Comparison of ENCODE assay signal across 2 cellular contexts in the genomic region with DNA sequence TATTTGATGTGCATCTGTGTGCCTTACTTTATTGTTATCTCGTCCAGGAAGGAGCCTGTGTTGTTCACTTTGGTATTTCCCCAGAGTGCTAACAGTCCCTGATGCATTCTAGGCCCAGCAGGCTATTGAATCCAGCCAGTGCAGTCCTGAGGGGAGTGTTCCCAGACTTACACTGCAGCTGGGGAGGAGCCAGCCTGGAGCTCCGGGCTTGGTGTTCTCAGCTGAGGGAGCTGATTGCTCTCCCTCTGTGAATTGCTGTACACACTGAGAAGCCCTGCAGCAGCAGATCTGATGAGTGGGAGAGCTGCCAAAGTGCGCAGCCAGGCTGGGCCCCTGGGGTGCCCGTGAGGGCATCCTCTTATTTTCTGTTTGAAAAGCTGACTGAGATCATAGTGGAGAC.
TF ChIP-seq lines count a peak whose summit lies in the region.

No MANE protein-coding gene starts in this region.

TF ChIP-seq in IMR-90, 13 proteins besides CTCF, POLR2A, EP300 and RAD21:
- no peak for TF ChIP-seq MAZ (IDR thresholded peaks at IDR 0.05; ENCODE audit: borderline replicate concordance, low read depth, low read length)
- TF ChIP-seq, protein P1, sequence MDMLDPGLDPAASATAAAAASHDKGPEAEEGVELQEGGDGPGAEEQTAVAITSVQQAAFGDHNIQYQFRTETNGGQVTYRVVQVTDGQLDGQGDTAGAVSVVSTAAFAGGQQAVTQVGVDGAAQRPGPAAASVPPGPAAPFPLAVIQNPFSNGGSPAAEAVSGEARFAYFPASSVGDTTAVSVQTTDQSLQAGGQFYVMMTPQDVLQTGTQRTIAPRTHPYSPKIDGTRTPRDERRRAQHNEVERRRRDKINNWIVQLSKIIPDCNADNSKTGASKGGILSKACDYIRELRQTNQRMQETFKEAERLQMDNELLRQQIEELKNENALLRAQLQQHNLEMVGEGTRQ (IDR thresholded peaks at IDR 0.05; ENCODE audit: low read depth, low read length): no peak
- TF ChIP-seq, protein P2, sequence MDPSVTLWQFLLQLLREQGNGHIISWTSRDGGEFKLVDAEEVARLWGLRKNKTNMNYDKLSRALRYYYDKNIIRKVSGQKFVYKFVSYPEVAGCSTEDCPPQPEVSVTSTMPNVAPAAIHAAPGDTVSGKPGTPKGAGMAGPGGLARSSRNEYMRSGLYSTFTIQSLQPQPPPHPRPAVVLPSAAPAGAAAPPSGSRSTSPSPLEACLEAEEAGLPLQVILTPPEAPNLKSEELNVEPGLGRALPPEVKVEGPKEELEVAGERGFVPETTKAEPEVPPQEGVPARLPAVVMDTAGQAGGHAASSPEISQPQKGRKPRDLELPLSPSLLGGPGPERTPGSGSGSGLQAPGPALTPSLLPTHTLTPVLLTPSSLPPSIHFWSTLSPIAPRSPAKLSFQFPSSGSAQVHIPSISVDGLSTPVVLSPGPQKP (IDR thresholded peaks at IDR 0.05; ENCODE audit: borderline replicate concordance, low read depth, low read length): no peak
- TF ChIP-seq FOS (IDR thresholded peaks at IDR 0.05; ENCODE audit: low read depth, low read length): no peak
- no peak for TF ChIP-seq NFE2L2 (IDR thresholded peaks at IDR 0.05; ENCODE audit: low read depth, low read length)
- no peak for TF ChIP-seq RCOR1 (IDR thresholded peaks at IDR 0.05; ENCODE audit: insufficient replicate concordance, low read length)
- no peak for TF ChIP-seq MAFK (IDR thresholded peaks at IDR 0.05; ENCODE audit: low read depth, low read length)
- no peak for TF ChIP-seq SMC3 (IDR thresholded peaks at IDR 0.05; ENCODE audit: low read depth, low read length)
- no peak for TF ChIP-seq CEBPB (IDR thresholded peaks at IDR 0.05; ENCODE audit: low read depth, low read length)

TF ChIP-seq in SK-N-SH, 30 proteins besides CTCF, POLR2A, EP300 and RAD21:
- TF ChIP-seq, protein P3, sequence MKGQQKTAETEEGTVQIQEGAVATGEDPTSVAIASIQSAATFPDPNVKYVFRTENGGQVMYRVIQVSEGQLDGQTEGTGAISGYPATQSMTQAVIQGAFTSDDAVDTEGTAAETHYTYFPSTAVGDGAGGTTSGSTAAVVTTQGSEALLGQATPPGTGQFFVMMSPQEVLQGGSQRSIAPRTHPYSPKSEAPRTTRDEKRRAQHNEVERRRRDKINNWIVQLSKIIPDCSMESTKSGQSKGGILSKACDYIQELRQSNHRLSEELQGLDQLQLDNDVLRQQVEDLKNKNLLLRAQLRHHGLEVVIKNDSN (IDR thresholded peaks at IDR 0.05; ENCODE audit: borderline replicate concordance, low read depth): no peak
- TF ChIP-seq, protein P4, sequence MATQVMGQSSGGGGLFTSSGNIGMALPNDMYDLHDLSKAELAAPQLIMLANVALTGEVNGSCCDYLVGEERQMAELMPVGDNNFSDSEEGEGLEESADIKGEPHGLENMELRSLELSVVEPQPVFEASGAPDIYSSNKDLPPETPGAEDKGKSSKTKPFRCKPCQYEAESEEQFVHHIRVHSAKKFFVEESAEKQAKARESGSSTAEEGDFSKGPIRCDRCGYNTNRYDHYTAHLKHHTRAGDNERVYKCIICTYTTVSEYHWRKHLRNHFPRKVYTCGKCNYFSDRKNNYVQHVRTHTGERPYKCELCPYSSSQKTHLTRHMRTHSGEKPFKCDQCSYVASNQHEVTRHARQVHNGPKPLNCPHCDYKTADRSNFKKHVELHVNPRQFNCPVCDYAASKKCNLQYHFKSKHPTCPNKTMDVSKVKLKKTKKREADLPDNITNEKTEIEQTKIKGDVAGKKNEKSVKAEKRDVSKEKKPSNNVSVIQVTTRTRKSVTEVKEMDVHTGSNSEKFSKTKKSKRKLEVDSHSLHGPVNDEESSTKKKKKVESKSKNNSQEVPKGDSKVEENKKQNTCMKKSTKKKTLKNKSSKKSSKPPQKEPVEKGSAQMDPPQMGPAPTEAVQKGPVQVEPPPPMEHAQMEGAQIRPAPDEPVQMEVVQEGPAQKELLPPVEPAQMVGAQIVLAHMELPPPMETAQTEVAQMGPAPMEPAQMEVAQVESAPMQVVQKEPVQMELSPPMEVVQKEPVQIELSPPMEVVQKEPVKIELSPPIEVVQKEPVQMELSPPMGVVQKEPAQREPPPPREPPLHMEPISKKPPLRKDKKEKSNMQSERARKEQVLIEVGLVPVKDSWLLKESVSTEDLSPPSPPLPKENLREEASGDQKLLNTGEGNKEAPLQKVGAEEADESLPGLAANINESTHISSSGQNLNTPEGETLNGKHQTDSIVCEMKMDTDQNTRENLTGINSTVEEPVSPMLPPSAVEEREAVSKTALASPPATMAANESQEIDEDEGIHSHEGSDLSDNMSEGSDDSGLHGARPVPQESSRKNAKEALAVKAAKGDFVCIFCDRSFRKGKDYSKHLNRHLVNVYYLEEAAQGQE (IDR thresholded peaks at IDR 0.05; ENCODE audit: low read depth, low read length): no peak
- TF ChIP-seq, protein P5, sequence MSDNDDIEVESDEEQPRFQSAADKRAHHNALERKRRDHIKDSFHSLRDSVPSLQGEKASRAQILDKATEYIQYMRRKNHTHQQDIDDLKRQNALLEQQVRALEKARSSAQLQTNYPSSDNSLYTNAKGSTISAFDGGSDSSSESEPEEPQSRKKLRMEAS (IDR thresholded peaks at IDR 0.05; ENCODE audit: low read depth): no peak
- TF ChIP-seq MEF2A (IDR thresholded peaks at IDR 0.05; ENCODE audit: borderline replicate concordance, low read depth): no peak
- TF ChIP-seq SMC3 (IDR thresholded peaks at IDR 0.05; ENCODE audit: low read depth, low read length): no peak
- TF ChIP-seq, protein P6, sequence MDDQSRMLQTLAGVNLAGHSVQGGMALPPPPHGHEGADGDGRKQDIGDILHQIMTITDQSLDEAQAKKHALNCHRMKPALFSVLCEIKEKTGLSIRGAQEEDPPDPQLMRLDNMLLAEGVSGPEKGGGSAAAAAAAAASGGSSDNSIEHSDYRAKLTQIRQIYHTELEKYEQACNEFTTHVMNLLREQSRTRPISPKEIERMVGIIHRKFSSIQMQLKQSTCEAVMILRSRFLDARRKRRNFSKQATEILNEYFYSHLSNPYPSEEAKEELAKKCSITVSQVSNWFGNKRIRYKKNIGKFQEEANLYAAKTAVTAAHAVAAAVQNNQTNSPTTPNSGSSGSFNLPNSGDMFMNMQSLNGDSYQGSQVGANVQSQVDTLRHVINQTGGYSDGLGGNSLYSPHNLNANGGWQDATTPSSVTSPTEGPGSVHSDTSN (IDR thresholded peaks at IDR 0.05): no peak
- TF ChIP-seq TCF12 (IDR thresholded peaks at IDR 0.05): no peak; the same call in 1 of the 2 replicates
- TF ChIP-seq, protein P7, sequence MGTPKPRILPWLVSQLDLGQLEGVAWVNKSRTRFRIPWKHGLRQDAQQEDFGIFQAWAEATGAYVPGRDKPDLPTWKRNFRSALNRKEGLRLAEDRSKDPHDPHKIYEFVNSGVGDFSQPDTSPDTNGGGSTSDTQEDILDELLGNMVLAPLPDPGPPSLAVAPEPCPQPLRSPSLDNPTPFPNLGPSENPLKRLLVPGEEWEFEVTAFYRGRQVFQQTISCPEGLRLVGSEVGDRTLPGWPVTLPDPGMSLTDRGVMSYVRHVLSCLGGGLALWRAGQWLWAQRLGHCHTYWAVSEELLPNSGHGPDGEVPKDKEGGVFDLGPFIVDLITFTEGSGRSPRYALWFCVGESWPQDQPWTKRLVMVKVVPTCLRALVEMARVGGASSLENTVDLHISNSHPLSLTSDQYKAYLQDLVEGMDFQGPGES (IDR thresholded peaks at IDR 0.05; ENCODE audit: low read depth, low read length): no peak
- peak; percentile 39; the same call in 1 of the 2 replicates for TF ChIP-seq NFIC (IDR thresholded peaks at IDR 0.05; ENCODE audit: borderline replicate concordance)
- no peak for TF ChIP-seq TAF1 (IDR thresholded peaks at IDR 0.05; ENCODE audit: borderline replicate concordance, low read depth, low read length)
- peak; percentile 77 for TF ChIP-seq GATA2 (CRISPR knock-in tag; IDR thresholded peaks at IDR 0.05)
- no peak for TF ChIP-seq EZH2phosphoT487 (IDR thresholded peaks at IDR 0.05; ENCODE audit: borderline replicate concordance, low read depth)
- no peak for TF ChIP-seq NRF1 (IDR thresholded peaks at IDR 0.05; ENCODE audit: low read depth, low read length)
- TF ChIP-seq MXI1 (IDR thresholded peaks at IDR 0.05; ENCODE audit: low read depth, low read length): 0 out of 2 replicates have a peak, but pooled peaks have one; percentile 43
- TF ChIP-seq, protein P1 (IDR thresholded peaks at IDR 0.05; ENCODE audit: borderline replicate concordance, low read depth, low read length): no peak
- no peak for TF ChIP-seq SIN3A (IDR thresholded peaks at IDR 0.05; ENCODE audit: borderline replicate concordance, low read depth, low read length)
- TF ChIP-seq CHD2 (IDR thresholded peaks at IDR 0.05; ENCODE audit: low read length, partially characterized antibody): peak; percentile 50
- TF ChIP-seq, protein P8, sequence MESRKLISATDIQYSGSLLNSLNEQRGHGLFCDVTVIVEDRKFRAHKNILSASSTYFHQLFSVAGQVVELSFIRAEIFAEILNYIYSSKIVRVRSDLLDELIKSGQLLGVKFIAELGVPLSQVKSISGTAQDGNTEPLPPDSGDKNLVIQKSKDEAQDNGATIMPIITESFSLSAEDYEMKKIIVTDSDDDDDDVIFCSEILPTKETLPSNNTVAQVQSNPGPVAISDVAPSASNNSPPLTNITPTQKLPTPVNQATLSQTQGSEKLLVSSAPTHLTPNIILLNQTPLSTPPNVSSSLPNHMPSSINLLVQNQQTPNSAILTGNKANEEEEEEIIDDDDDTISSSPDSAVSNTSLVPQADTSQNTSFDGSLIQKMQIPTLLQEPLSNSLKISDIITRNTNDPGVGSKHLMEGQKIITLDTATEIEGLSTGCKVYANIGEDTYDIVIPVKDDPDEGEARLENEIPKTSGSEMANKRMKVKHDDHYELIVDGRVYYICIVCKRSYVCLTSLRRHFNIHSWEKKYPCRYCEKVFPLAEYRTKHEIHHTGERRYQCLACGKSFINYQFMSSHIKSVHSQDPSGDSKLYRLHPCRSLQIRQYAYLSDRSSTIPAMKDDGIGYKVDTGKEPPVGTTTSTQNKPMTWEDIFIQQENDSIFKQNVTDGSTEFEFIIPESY (IDR thresholded peaks at IDR 0.05; ENCODE audit: borderline replicate concordance, low read depth): no peak
- TF ChIP-seq ELF1 (IDR thresholded peaks at IDR 0.05): peak; percentile 30; the same call in 1 of the 2 replicates
- no peak for TF ChIP-seq GABPA (IDR thresholded peaks at IDR 0.05; ENCODE audit: low read depth)
- no peak for TF ChIP-seq FOSL2 (IDR thresholded peaks at IDR 0.05; ENCODE audit: borderline replicate concordance, low read depth)
- TF ChIP-seq TEAD4 (IDR thresholded peaks at IDR 0.05; ENCODE audit: borderline replicate concordance, insufficient read depth): no peak
- no peak for TF ChIP-seq RXRA (IDR thresholded peaks at IDR 0.05; ENCODE audit: borderline replicate concordance, low read depth)
- TF ChIP-seq RFX5 (IDR thresholded peaks at IDR 0.05; ENCODE audit: low read length): peak; percentile 25; the same call in 1 of the 2 replicates
- no peak for TF ChIP-seq YY1 (IDR thresholded peaks at IDR 0.05; ENCODE audit: low read depth)
- no peak for TF ChIP-seq JUND (IDR thresholded peaks at IDR 0.05)
- peak; percentile 81; the same call in 1 of the 2 replicates for TF ChIP-seq FOXJ3 (CRISPR knock-in tag; IDR thresholded peaks at IDR 0.05)
- TF ChIP-seq RCOR1 (IDR thresholded peaks at IDR 0.05; ENCODE audit: low read length): peak; percentile 88
- TF ChIP-seq POLR2AphosphoS5 (IDR thresholded peaks at IDR 0.05; ENCODE audit: low read depth, low read length): no peak
- no peak for TF ChIP-seq FOXM1 (IDR thresholded peaks at IDR 0.05; ENCODE audit: low read depth)
